ENCODE assay signal across 13 cellular contexts in the genomic region with DNA sequence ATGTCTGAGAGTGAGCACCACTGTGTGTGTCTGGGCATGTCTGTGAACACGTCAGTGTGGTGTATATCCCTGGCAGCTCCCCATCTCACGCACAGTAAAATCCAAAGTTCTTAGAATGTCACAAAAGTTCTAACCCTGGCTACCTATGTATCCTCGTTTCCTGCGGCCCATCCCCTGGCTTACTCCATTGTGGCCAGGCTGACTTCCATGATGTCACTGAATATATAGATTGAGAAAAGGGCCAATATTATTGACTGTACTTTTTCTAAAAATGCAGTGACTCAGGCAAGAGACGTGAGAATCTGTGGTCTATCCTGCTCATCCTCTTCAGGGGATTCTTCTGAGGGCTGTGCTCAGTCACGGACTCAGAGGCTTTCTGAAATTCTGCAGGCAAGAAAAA. TPM values are rescaled to one million over a fixed set of nuclear protein-coding genes. Genes with fewer than 3 reads are reported as not detected.
DNase-seq lines count a peak whose midpoint lies in the region; ATAC-seq and TF ChIP-seq lines count a peak whose summit lies in the region.
"Had no signal": no experiment of that assay in that cellular context is flagged by ENCODE, and none has a peak within 500 bp of the region (broad histone marks: within the 10 kb centered on the region; RNA-seq: fewer than 3 reads in every experiment).

No MANE protein-coding gene starts in this region.

- no peak overlapping the region for H3K27ac Mint-ChIP-seq in T-helper 2 cell treated with Interferon-gamma antibody and Interleukin-4, amounts not matched to agents 5 μg/mL and 100 μg/mL, for 36 hours
- H3K27ac Mint-ChIP-seq in brain (peak overlapping the region in 3 of 5 experiments; percentile 41 to 96 (median 60)), nephron progenitor cell (no peak overlapping the region)

- peaks cover 4% of the 10 kb centered on the region for H3K27me3 ChIP-seq in IMR-90 (ENCODE audit: control insufficient read depth, insufficient read depth, low read length)

- H4K8ac ChIP-seq in IMR-90 (ENCODE audit: low read depth in 2 of 2, low read length in 2 of 2), result no peak overlapping the region

- H3K36me3 Mint-ChIP-seq in T-helper 2 cell treated with Interferon-gamma antibody and Interleukin-4, amounts not matched to agents 5 μg/mL and 100 μg/mL, for 36 hours (ENCODE audit: low read depth), result peaks cover 1% of the 10 kb centered on the region
- peaks cover 11% of the 10 kb centered on the region for H3K36me3 Mint-ChIP-seq in brain
- H3K36me3 Mint-ChIP-seq in nephron progenitor cell (ENCODE audit: low read depth), result peaks cover 11% of the 10 kb centered on the region

- H3K4me1 ChIP-seq in IMR-90 (ENCODE audit: control insufficient read depth, insufficient read depth, low read length), result no peaks in the 10 kb centered on the region

- H3K4me3 ChIP-seq in IMR-90 (ENCODE audit: insufficient read depth, low read depth, low read length), result no peak overlapping the region

- no peaks in the 10 kb centered on the region for H3K9me3 Mint-ChIP-seq in T-helper 2 cell treated with Interferon-gamma antibody and Interleukin-4, amounts not matched to agents 5 μg/mL and 100 μg/mL, for 36 hours
- H3K9me3 Mint-ChIP-seq in brain, result no peaks in the 10 kb centered on the region
- no peaks in the 10 kb centered on the region for H3K9me3 Mint-ChIP-seq in nephron progenitor cell

- peaks cover 3% of the 10 kb centered on the region; the same call in 1 of the 2 replicates for H3K9me1 ChIP-seq in IMR-90 (ENCODE audit: insufficient read depth, low read length)

- H2BK120ac ChIP-seq in IMR-90 (ENCODE audit: low read depth, low read length), result no peak overlapping the region

- intact Hi-C loops in IMR-90 (cut with micrococcal nuclease), result no loop called here

- peaks cover 11% of the 10 kb centered on the region for H3K27me3 Mint-ChIP-seq in T-helper 2 cell treated with Interferon-gamma antibody and Interleukin-4, amounts not matched to agents 5 μg/mL and 100 μg/mL, for 36 hours (ENCODE audit: low read depth)
- peaks cover 27% of the 10 kb centered on the region for H3K27me3 Mint-ChIP-seq in brain
- peaks cover 24% of the 10 kb centered on the region for H3K27me3 Mint-ChIP-seq in nephron progenitor cell (ENCODE audit: low read depth, poor library complexity)

- no peak overlapping the region for H3K9ac ChIP-seq in IMR-90 (ENCODE audit: low read depth, low read length)

- no peak overlapping the region for H2AFZ ChIP-seq in IMR-90 (replicated peaks; ENCODE audit: low read length, poor library complexity)

- H3K4me2 ChIP-seq in IMR-90 (ENCODE audit: low read depth, low read length), result no peak overlapping the region

- H2AK9ac ChIP-seq in IMR-90 (replicated peaks; ENCODE audit: low read depth, low read length, poor library complexity), result no peak overlapping the region

- no peaks in the 10 kb centered on the region for H3K9me3 ChIP-seq in IMR-90 (ENCODE audit: control insufficient read depth, insufficient read depth, low read length)
- H3K9me3 ChIP-seq: thoracic aorta had no signal

- CTCF ChIA-PET in IMR-90 (lab: Yijun Ruan, JAX), result no interaction called here

- peaks cover 3% of the 10 kb centered on the region; the same call in 1 of the 2 replicates for H4K20me1 ChIP-seq in IMR-90 (ENCODE audit: insufficient read depth, low read length)

- H3K4me3 Mint-ChIP-seq in T-helper 2 cell treated with Interferon-gamma antibody and Interleukin-4, amounts not matched to agents 5 μg/mL and 100 μg/mL, for 36 hours, result peak overlapping the region; percentile 97
- H3K4me3 Mint-ChIP-seq in brain (peak overlapping the region; percentile 97 to 100 (median 98)), nephron progenitor cell (peak overlapping the region; percentile 96)

- in situ Hi-C loops in IMR-90 (cut with MboI; ENCODE audit: low sequenced_read_pairs), result no loop called here

- H3K4me1 Mint-ChIP-seq in T-helper 2 cell treated with Interferon-gamma antibody and Interleukin-4, amounts not matched to agents 5 μg/mL and 100 μg/mL, for 36 hours (ENCODE audit: low read depth), result peaks cover 4% of the 10 kb centered on the region
- peaks cover 40% of the 10 kb centered on the region for H3K4me1 Mint-ChIP-seq in brain
- H3K4me1 Mint-ChIP-seq in nephron progenitor cell, result peaks cover 23% of the 10 kb centered on the region

- peaks cover 6% of the 10 kb centered on the region for H3K36me3 ChIP-seq in IMR-90 (ENCODE audit: control insufficient read depth, insufficient read depth, low read length)

- H3K4ac ChIP-seq in IMR-90 (ENCODE audit: low read depth, low read length), result no peak overlapping the region

- H2AK5ac ChIP-seq in IMR-90 (ENCODE audit: low read depth, low read length), result no peak overlapping the region

- ATAC-seq in IMR-90 (ENCODE audit: low read depth), result no peak
- no peak for ATAC-seq in GM19324 (IDR thresholded peaks at IDR 0.05; ENCODE audit: low FRiP score, unreplicated experiment)

- BruUV-seq in IMR-90 (replicated peaks; lab: Mats Ljungman, UMichigan), result no TSS peak

- no CpG with 5 or more reads among the region's 6 CpGs for WGBS in IMR-90 (ENCODE audit: extremely low coverage in 2 of 2, insufficient read length in 1 of 2), 2 experiments

- H3K56ac ChIP-seq in IMR-90 (ENCODE audit: extremely low read depth, insufficient read depth, low read length), result no peak overlapping the region

- no peak overlapping the region for H3K14ac ChIP-seq in IMR-90 (replicated peaks; ENCODE audit: low read depth, low read length)

- no peak overlapping the region for H3K23ac ChIP-seq in IMR-90 (ENCODE audit: low read depth, low read length)

- TF ChIP-seq POLR2A in IMR-90 (IDR thresholded peaks at IDR 0.05; ENCODE audit: low read depth, low read length), result no peak

- no peak for DNase-seq in T-helper 2 cell treated with Interferon-gamma antibody and Interleukin-4, amounts not matched to agents 5 μg/mL and 100 μg/mL, for 36 hours (ENCODE audit: low spot score)
- DNase-seq in T-helper 2 cell, result no peak
- DNase-seq in IMR-90, result peak; percentile 11
- DNase-seq in nephron progenitor cell, result no peak
- DNase-seq in AG20443 (ENCODE audit: low spot score), result no peak
- no peak for DNase-seq in substantia nigra (lab: John Stamatoyannopoulos, UW)
- DNase-seq: NCI-H1694, Right ventricle myocardium superior, WERI-Rb-1 had no signal

- TF ChIP-seq CTCF in IMR-90 (conservative IDR thresholded peaks at IDR 0.05; ENCODE audit: low read depth, low read length) (no peak), brain (conservative IDR thresholded peaks at IDR 0.05) (no peak), nephron progenitor cell (IDR thresholded peaks at IDR 0.05) (no peak)

- H3K18ac ChIP-seq in IMR-90 (ENCODE audit: low read depth, low read length), result no peak overlapping the region

- peaks cover 12 to 35% of the 10 kb centered on the region in 2 experiments for H3K79me1 ChIP-seq in IMR-90 (ENCODE audit: low read depth in 1 of 2, low read length in 2 of 2)

- dilution Hi-C loops in IMR-90 (cut with HindIII; ENCODE audit: low sequenced_read_pairs, unreplicated experiment), result no loop called here

- no peak for TF ChIP-seq RAD21 in IMR-90 (IDR thresholded peaks at IDR 0.05; ENCODE audit: low read length)

- no peak overlapping the region for H2BK15ac ChIP-seq in IMR-90 (ENCODE audit: low read depth, low read length)

- no peak overlapping the region for H2BK5ac ChIP-seq in IMR-90 (ENCODE audit: low read depth, low read length, poor library complexity, severe bottlenecking)

- no peak overlapping the region for H4K5ac ChIP-seq in IMR-90 (ENCODE audit: low read depth, low read length)

- POLR2A ChIA-PET in IMR-90 (lab: Charles Lee; ENCODE audit: unreplicated experiment), result no interaction called here

- no peak overlapping the region for H4K91ac ChIP-seq in IMR-90 (ENCODE audit: insufficient read depth, low read depth, low read length)

- H3K27ac ChIP-seq in IMR-90 (ENCODE audit: insufficient read depth, low read length), result no peak overlapping the region
- no peak overlapping the region for H3K27ac ChIP-seq in substantia nigra (ENCODE audit: low read depth, low read length, poor library complexity, severe bottlenecking)
- H3K27ac ChIP-seq: WERI-Rb-1 had no signal

- H2BK20ac ChIP-seq in IMR-90 (ENCODE audit: low read depth, low read length), result no peak overlapping the region

TF ChIP-seq in IMR-90, 13 proteins besides CTCF, POLR2A, EP300 and RAD21:
- TF ChIP-seq MAZ (IDR thresholded peaks at IDR 0.05; ENCODE audit: borderline replicate concordance, low read depth, low read length), result no peak
- no peak for TF ChIP-seq CHD1 (IDR thresholded peaks at IDR 0.05; ENCODE audit: low read depth, low read length)
- no peak for TF ChIP-seq RFX5 (IDR thresholded peaks at IDR 0.05; ENCODE audit: low read depth, low read length)
- no peak for TF ChIP-seq SMC3 (IDR thresholded peaks at IDR 0.05; ENCODE audit: low read depth, low read length)
TF ChIP-seq in IMR-90: peak in this region for 0.

RNA-seq across cellular contexts. Expression of a gene that starts 1.0 kb away (rescaled TPM):
- total RNA-seq in IMR-90 (2012; rRNA removed), result 27.2 and 38.3 TPM in 2 replicates
- 51.2 and 55.5 TPM in 2 replicates for polyA plus RNA-seq in IMR-90 (2012; rRNA removed)
- polyA plus RNA-seq in IMR-90 (2012; cell fraction: cytosol; rRNA removed), result 44.3 and 53.4 TPM in 2 replicates
- 130 and 132 TPM in 2 replicates for polyA plus RNA-seq in IMR-90 (2012; cell fraction: nucleus; rRNA removed; ENCODE audit: low replicate concordance)
- 16.3 TPM for polyA plus RNA-seq in brain (ENCODE audit: insufficient read depth, low read depth, low replicate concordance)

RNA-seq across cellular contexts. Expression of a gene that starts 30.2 kb away (rescaled TPM):
- not detected in 2 replicates for total RNA-seq in IMR-90 (2012; rRNA removed)
- not detected in 2 replicates for polyA plus RNA-seq in IMR-90 (2012; rRNA removed)
- polyA plus RNA-seq in IMR-90 (2012; cell fraction: cytosol; rRNA removed), result not detected in 2 replicates
- not detected in 2 replicates for polyA plus RNA-seq in IMR-90 (2012; cell fraction: nucleus; rRNA removed; ENCODE audit: low replicate concordance)
- not detected for polyA plus RNA-seq in brain (ENCODE audit: insufficient read depth, low read depth, low replicate concordance)
- total RNA-seq: mucosa of gallbladder, Right ventricle myocardium superior, thoracic aorta had no signal

RNA-seq across cellular contexts. Expression of a gene that starts 53.9 kb away (rescaled TPM):
- 4.4 and 4.5 TPM in 2 replicates for total RNA-seq in IMR-90 (2012; rRNA removed)
- polyA plus RNA-seq in IMR-90 (2012; rRNA removed) (6.1 and 6.9 TPM in 2 replicates), brain (ENCODE audit: insufficient read depth, low read depth, low replicate concordance) (76.9 TPM)
- 3.0 and 4.0 TPM in 2 replicates for polyA plus RNA-seq in IMR-90 (2012; cell fraction: cytosol; rRNA removed)
- polyA plus RNA-seq in IMR-90 (2012; cell fraction: nucleus; rRNA removed; ENCODE audit: low replicate concordance), result 3.9 and 7.6 TPM in 2 replicates

Comparison
In these comparisons a context has a peak if more than half of its experiments do, and no peak if none do; other contexts are left out.
1. H3K27ac Mint-ChIP-seq: peak in brain (3 of 5); none in T-helper 2 cell treated with Interferon-gamma antibody and Interleukin-4, amounts not matched to agents 5 μg/mL and 100 μg/mL, for 36 hours (single experiment) and nephron progenitor cell (single experiment).
2. Peak in every context shown above with its lines, with median percentiles within 50 percentile points of each other: H3K4me3 Mint-ChIP-seq.